Comparison of ENCODE assay signal across 23 cellular contexts in genomic region chr2:179946810-179947485, GRCh38.
A peak's percentile ranks its signal among the peaks of the same experiment; 100 is the strongest.
DNase-seq lines count a peak whose midpoint lies in the region; TF ChIP-seq lines count a peak whose summit lies in the region.
"Had no signal": no experiment of that assay in that cellular context is flagged by ENCODE, and none has a peak within 500 bp of the region (broad histone marks: within the 10 kb centered on the region; RNA-seq: fewer than 3 reads in every experiment).

No MANE protein-coding gene starts in this region.

- H3K27ac Mint-ChIP-seq in MCF 10A (ENCODE audit: low read depth, unreplicated experiment), result no peak overlapping the region
- H3K27ac Mint-ChIP-seq: CD14-positive monocyte had no signal

- H3K36me3 Mint-ChIP-seq in MCF 10A (ENCODE audit: insufficient read depth, unreplicated experiment), result peaks cover 68% of the 10 kb centered on the region

- H3K4me3 ChIP-seq in WERI-Rb-1 (ENCODE audit: low read depth, low read length) (no peak overlapping the region), esophagus muscularis mucosa (no peak overlapping the region)
- H3K4me3 ChIP-seq: GM23248, PC-9, SK-N-MC had no signal

- no peaks in the 10 kb centered on the region for H3K9me3 Mint-ChIP-seq in MCF 10A (ENCODE audit: unreplicated experiment)
- H3K9me3 Mint-ChIP-seq: CD14-positive monocyte, H9 had no signal

- H3K36me3 ChIP-seq in WERI-Rb-1, result peaks cover 39% of the 10 kb centered on the region
- peaks cover 19 to 77% (median 51%) of the 10 kb centered on the region in 4 donors for H3K36me3 ChIP-seq in esophagus muscularis mucosa

- BruUV-seq in MCF 10A (replicated peaks; lab: Mats Ljungman, UMichigan), result no TSS peak

- intact Hi-C loops in MCF 10A (cut with micrococcal nuclease), result no loop called here
- intact Hi-C loops in esophagus muscularis mucosa (cut with DNase I), result no loop called here

- POLR2A ChIA-PET in MCF 10A (lab: Yijun Ruan, JAX), result no interaction called here

- H3K27ac ChIP-seq in WERI-Rb-1 (no peak overlapping the region), esophagus muscularis mucosa (replicated peaks in 1 of 4) (no peak overlapping the region)
- H3K27ac ChIP-seq: GM23248, PC-9, SK-N-MC had no signal

- no peak for TF ChIP-seq POLR2A in esophagus muscularis mucosa (IDR thresholded peaks at IDR 0.05; ENCODE audit: low read depth)

- no peak for TF ChIP-seq EP300 in esophagus muscularis mucosa (IDR thresholded peaks at IDR 0.05)

- H3K27me3 ChIP-seq in WERI-Rb-1 (ENCODE audit: insufficient read depth, low read depth, severe bottlenecking) (no peaks in the 10 kb centered on the region), esophagus muscularis mucosa (no peaks in the 10 kb centered on the region)

- DNase-seq in DMS 273 (lab: John Stamatoyannopoulos, UW; ENCODE audit: unreplicated experiment) (peak; percentile 3), DMS 273 treated with DMSO at 0.1 percent for 48 hours (lab: John Stamatoyannopoulos, UW) (no peak), NCI-H1694 (lab: John Stamatoyannopoulos, UW) (peak; percentile 85), WERI-Rb-1 (peak; percentile 52), NCI-H2081 treated with DMSO at 0.1 percent for 48 hours (lab: John Stamatoyannopoulos, UW) (no peak), MCF 10A (ENCODE audit: unreplicated experiment) (no peak), esophagus muscularis mucosa (ENCODE audit: extremely low spot score) (no peak), NCI-H748 treated with DMSO at 0.1 percent for 48 hours (lab: John Stamatoyannopoulos, UW) (no peak)
- DNase-seq: AML-193, DND-41, GM23248, H9, KBM-7, NCI-H1092 treated with DMSO at 0.1 percent for 48 hours, NCI-H146, NCI-H2081, NCI-H446 treated with DMSO at 0.1 percent for 48 hours, NCI-H526 treated with DMSO at 0.1 percent for 48 hours, PC-9, RPMI8226, SHP77 had no signal

- no peak overlapping the region for H3K4me3 Mint-ChIP-seq in MCF 10A (ENCODE audit: unreplicated experiment)
- H3K4me3 Mint-ChIP-seq: CD14-positive monocyte, H9 had no signal

- WGBS in esophagus muscularis mucosa, result 95% methylated on average over 4 of the region's 4 CpGs

- TF ChIP-seq CTCF in WERI-Rb-1 (IDR thresholded peaks at IDR 0.05; ENCODE audit: low read depth, low read length), result no peak
- no peak for TF ChIP-seq CTCF in MCF 10A (IDR thresholded peaks at IDR 0.05; ENCODE audit: unreplicated experiment)
- TF ChIP-seq CTCF in esophagus muscularis mucosa (IDR thresholded peaks at IDR 0.05), result no peak

- no peaks in the 10 kb centered on the region for H3K27me3 Mint-ChIP-seq in MCF 10A (ENCODE audit: insufficient read depth, unreplicated experiment)

- H3K9me3 ChIP-seq in WERI-Rb-1 (ENCODE audit: severe bottlenecking), result no peaks in the 10 kb centered on the region
- H3K9me3 ChIP-seq in esophagus muscularis mucosa, result no peaks in the 10 kb centered on the region

- H3K4me1 Mint-ChIP-seq in MCF 10A (ENCODE audit: insufficient read depth, unreplicated experiment), result no peaks in the 10 kb centered on the region
- H3K4me1 Mint-ChIP-seq: H9 had no signal

- no peaks in the 10 kb centered on the region for H3K4me1 ChIP-seq in esophagus muscularis mucosa

- CTCF ChIA-PET in MCF 10A (lab: Yijun Ruan, JAX), result no interaction called here

Comparison
In these comparisons a context has a peak if more than half of its experiments do, and no peak if none do; other contexts are left out.
1. DNase-seq: peak in DMS 273 (single experiment), NCI-H1694 (single experiment) and WERI-Rb-1 (single experiment); none in DMS 273 treated with DMSO at 0.1 percent for 48 hours (single experiment), NCI-H2081 treated with DMSO at 0.1 percent for 48 hours (single experiment), MCF 10A (single experiment), esophagus muscularis mucosa (single experiment) and NCI-H748 treated with DMSO at 0.1 percent for 48 hours (single experiment).